1 cellular context compared by ENCODE assay signal in the genomic region with DNA sequence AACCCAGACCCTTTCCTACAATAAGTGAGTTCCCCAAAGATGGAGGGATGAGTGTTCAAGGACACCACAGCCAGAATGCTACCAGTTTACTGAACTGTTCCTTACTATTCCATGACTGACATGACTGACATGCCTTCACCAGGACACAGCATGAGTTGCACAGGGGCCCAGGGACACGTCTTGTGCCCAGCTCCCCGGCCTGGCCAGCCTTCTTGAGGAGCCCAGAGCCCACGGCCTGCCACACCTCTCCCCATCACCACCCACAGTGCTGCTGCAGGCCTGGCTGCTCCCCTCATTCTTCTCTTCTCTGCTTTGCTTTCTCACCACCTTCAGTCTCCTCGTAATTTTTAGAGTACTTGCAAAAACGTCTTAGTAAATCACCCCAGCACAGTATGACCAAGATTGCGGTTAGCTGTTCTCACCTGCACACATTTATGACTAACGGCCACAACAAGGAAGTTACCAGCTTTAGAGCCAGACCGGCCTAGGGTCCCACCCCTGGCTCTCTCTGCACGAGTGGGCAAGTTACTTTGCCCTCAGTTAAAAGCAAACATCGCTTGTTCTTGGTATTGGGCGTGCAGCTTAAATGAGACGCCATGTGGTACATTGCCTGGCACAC.
A peak's percentile ranks its signal among the peaks of the same experiment; 100 is the strongest.
TF ChIP-seq lines count a peak whose summit lies in the region.

No MANE protein-coding gene starts in this region.

TF ChIP-seq in GM12878, 131 proteins besides CTCF, POLR2A, EP300 and RAD21 (continued from another document):
- TF ChIP-seq, protein P1, sequence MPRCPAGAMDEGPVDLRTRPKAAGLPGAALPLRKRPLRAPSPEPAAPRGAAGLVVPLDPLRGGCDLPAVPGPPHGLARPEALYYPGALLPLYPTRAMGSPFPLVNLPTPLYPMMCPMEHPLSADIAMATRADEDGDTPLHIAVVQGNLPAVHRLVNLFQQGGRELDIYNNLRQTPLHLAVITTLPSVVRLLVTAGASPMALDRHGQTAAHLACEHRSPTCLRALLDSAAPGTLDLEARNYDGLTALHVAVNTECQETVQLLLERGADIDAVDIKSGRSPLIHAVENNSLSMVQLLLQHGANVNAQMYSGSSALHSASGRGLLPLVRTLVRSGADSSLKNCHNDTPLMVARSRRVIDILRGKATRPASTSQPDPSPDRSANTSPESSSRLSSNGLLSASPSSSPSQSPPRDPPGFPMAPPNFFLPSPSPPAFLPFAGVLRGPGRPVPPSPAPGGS (IDR thresholded peaks at IDR 0.05; ENCODE audit: borderline replicate concordance, insufficient read depth, low read depth, low read length, poor library complexity, severe bottlenecking): peak; percentile 71
- peak; percentile 69 for TF ChIP-seq CREB1 (IDR thresholded peaks at IDR 0.05; ENCODE audit: low read depth)
- TF ChIP-seq ETV6 (conservative IDR thresholded peaks at IDR 0.05 in 1 of 2, IDR thresholded peaks at IDR 0.05 in 1 of 2; ENCODE audit: borderline replicate concordance in 1 of 2, low read depth in 1 of 2): peak in 1 of 2 experiments; percentile 71; a peak in 1 of 4 replicates
- peak; percentile 46; the same call in 1 of the 2 replicates for TF ChIP-seq ATF2 (IDR thresholded peaks at IDR 0.05; ENCODE audit: low read length)
- TF ChIP-seq MEF2A (IDR thresholded peaks at IDR 0.05; ENCODE audit: insufficient read depth, low read depth, low read length): 0 out of 2 replicates have a peak, but pooled peaks have one; percentile 28
- TF ChIP-seq CREM (IDR thresholded peaks at IDR 0.05; ENCODE audit: low read depth): peak; percentile 79
- TF ChIP-seq, protein P2, sequence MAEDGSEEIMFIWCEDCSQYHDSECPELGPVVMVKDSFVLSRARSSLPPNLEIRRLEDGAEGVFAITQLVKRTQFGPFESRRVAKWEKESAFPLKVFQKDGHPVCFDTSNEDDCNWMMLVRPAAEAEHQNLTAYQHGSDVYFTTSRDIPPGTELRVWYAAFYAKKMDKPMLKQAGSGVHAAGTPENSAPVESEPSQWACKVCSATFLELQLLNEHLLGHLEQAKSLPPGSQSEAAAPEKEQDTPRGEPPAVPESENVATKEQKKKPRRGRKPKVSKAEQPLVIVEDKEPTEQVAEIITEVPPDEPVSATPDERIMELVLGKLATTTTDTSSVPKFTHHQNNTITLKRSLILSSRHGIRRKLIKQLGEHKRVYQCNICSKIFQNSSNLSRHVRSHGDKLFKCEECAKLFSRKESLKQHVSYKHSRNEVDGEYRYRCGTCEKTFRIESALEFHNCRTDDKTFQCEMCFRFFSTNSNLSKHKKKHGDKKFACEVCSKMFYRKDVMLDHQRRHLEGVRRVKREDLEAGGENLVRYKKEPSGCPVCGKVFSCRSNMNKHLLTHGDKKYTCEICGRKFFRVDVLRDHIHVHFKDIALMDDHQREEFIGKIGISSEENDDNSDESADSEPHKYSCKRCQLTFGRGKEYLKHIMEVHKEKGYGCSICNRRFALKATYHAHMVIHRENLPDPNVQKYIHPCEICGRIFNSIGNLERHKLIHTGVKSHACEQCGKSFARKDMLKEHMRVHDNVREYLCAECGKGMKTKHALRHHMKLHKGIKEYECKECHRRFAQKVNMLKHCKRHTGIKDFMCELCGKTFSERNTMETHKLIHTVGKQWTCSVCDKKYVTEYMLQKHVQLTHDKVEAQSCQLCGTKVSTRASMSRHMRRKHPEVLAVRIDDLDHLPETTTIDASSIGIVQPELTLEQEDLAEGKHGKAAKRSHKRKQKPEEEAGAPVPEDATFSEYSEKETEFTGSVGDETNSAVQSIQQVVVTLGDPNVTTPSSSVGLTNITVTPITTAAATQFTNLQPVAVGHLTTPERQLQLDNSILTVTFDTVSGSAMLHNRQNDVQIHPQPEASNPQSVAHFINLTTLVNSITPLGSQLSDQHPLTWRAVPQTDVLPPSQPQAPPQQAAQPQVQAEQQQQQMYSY (CRISPR knock-in tag; IDR thresholded peaks at IDR 0.05): no peak
- peak; percentile 93 for TF ChIP-seq CBFB (IDR thresholded peaks at IDR 0.05; ENCODE audit: low read depth)
- 0 out of 2 replicates have a peak, but pooled peaks have one; percentile 19 for TF ChIP-seq ZBED1 (IDR thresholded peaks at IDR 0.05; ENCODE audit: borderline replicate concordance)
- TF ChIP-seq BHLHE40 (IDR thresholded peaks at IDR 0.05; ENCODE audit: borderline replicate concordance in 1 of 2, low read depth in 2 of 2, low read length in 1 of 2): peak in 1 of 2 experiments; percentile 47; a peak in 1 of 4 replicates
